In the genomic region with DNA sequence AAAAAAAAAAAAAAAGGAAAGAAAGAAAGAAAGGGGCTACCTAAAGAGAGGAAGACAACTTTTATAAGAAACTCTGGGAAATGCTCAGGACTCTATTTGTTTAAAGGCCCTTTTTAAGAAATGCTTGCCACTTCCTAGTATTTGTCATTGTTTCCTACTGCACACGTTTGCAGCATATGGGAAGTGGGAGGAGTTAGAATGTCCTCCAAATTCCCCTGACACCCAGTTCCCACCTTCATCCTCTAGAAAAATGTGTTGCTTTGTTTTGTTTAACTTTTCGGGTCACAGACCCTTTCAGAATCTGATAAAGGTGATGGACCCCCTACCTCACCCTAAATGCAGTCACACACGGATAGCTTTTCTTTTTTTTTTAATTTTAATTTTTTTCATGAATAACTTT, we compare ENCODE assay signal across 13 cellular contexts. TPM values are rescaled to one million over a fixed set of nuclear protein-coding genes. Genes with fewer than 3 reads are reported as not detected.
DNase-seq lines count a peak whose midpoint lies in the region; ATAC-seq, FAIRE-seq and TF ChIP-seq lines count a peak whose summit lies in the region.
"Had no signal": no experiment of that assay in that cellular context is flagged by ENCODE, and none has a peak within 500 bp of the region (broad histone marks: within the 10 kb centered on the region; RNA-seq: fewer than 3 reads in every experiment).

No MANE protein-coding gene starts in this region.

- H3K9me3 ChIP-seq in skeletal muscle tissue (ENCODE audit: control insufficient read depth in 3 of 3, low read length in 3 of 3): no peaks in the 10 kb centered on the region
- H3K9me3 ChIP-seq in WERI-Rb-1 (ENCODE audit: severe bottlenecking): no peaks in the 10 kb centered on the region
- H3K9me3 ChIP-seq in ascending aorta: no peaks in the 10 kb centered on the region
- H3K9me3 ChIP-seq: tibial nerve had no signal

- no peaks in the 10 kb centered on the region for H3K27me3 Mint-ChIP-seq in activated CD4-positive, alpha-beta T cell treated with anti-CD3 and anti-CD28 coated beads, Interleukin-2, amount 10 ng/mL, durations not matched to agents 24 days and 14 days

- peak overlapping the region; percentile 29 for H3K27ac ChIP-seq in skeletal muscle tissue (ENCODE audit: low read depth, low read length)
- no peak overlapping the region for H3K27ac ChIP-seq in WERI-Rb-1
- H3K27ac ChIP-seq in ascending aorta: no peak overlapping the region

- no peaks in the 10 kb centered on the region for H3K36me3 ChIP-seq in bronchial epithelial cell (ENCODE audit: control insufficient read depth, insufficient read depth, low read length)
- no peaks in the 10 kb centered on the region for H3K36me3 ChIP-seq in skeletal muscle tissue (ENCODE audit: control insufficient read depth in 3 of 3, insufficient read depth in 3 of 3, low read length in 3 of 3)
- H3K36me3 ChIP-seq in WERI-Rb-1: no peaks in the 10 kb centered on the region
- H3K36me3 ChIP-seq in ascending aorta: no peaks in the 10 kb centered on the region
- H3K36me3 ChIP-seq: tibial nerve had no signal

- peak overlapping the region in 1 of 3 donors; percentile 51 for H3K9ac ChIP-seq in skeletal muscle tissue (ENCODE audit: low read depth in 1 of 3, low read length in 3 of 3)

- FAIRE-seq in bronchial epithelial cell (lab: Jason Lieb, UNC): no peak

- no peaks in the 10 kb centered on the region for H3K36me3 Mint-ChIP-seq in activated CD4-positive, alpha-beta T cell treated with anti-CD3 and anti-CD28 coated beads, Interleukin-2, amount 10 ng/mL, durations not matched to agents 24 days and 14 days (ENCODE audit: low read depth)

- peak overlapping the region; percentile 58 for H3K4me3 Mint-ChIP-seq in activated CD4-positive, alpha-beta T cell treated with anti-CD3 and anti-CD28 coated beads, Interleukin-2, amount 10 ng/mL, durations not matched to agents 24 days and 14 days
- H3K4me3 Mint-ChIP-seq: neural crest cell had no signal

- no peaks in the 10 kb centered on the region for H3K9me3 Mint-ChIP-seq in activated CD4-positive, alpha-beta T cell treated with anti-CD3 and anti-CD28 coated beads, Interleukin-2, amount 10 ng/mL, durations not matched to agents 24 days and 14 days
- H3K9me3 Mint-ChIP-seq: neural crest cell had no signal

- intact Hi-C loops in activated CD4-positive, alpha-beta T cell treated with anti-CD3 and anti-CD28 coated beads, Interleukin-2, amount 10 ng/mL, durations not matched to agents 24 days and 14 days (cut with micrococcal nuclease): loop anchor here (1.0 to 5.0 kb wide), 2 partner anchors 8 to 90 kb away; no protein-coding TSS in a partner anchor
- intact Hi-C loops in ascending aorta (cut with DNase I): no loop called here

- H3K27ac Mint-ChIP-seq in activated CD4-positive, alpha-beta T cell treated with anti-CD3 and anti-CD28 coated beads, Interleukin-2, amount 10 ng/mL, durations not matched to agents 24 days and 14 days: peak overlapping the region; percentile 95

- peak; percentile 81 for DNase-seq in activated CD4-positive, alpha-beta T cell treated with anti-CD3 and anti-CD28 coated beads, Interleukin-2, amount 10 ng/mL, durations not matched to agents 24 days and 14 days
- DNase-seq in activated CD4-positive, alpha-beta T cell treated with anti-CD3 and anti-CD28 coated beads for 48 hours: no peak
- DNase-seq in MV-4-11 (lab: John Stamatoyannopoulos, UW) (peak; percentile 73), bronchial epithelial cell (ENCODE audit: low read depth) (peak; percentile 45), WERI-Rb-1 (no peak), ascending aorta (ENCODE audit: low spot score in 2 of 2) (no peak)
- DNase-seq: effector CD4-positive, alpha-beta T cell; stimulated activated CD4-positive, alpha-beta T cell treated with anti-CD3 and anti-CD28 coated beads, Interleukin-2, amount 100 ng/mL, for 24 hours; SW 1271 had no signal

- TF ChIP-seq CTCF in bronchial epithelial cell (IDR thresholded peaks at IDR 0.05; ENCODE audit: insufficient read depth, low read length, severe bottlenecking) (no peak), WERI-Rb-1 (IDR thresholded peaks at IDR 0.05; ENCODE audit: low read depth, low read length) (no peak), ascending aorta (IDR thresholded peaks at IDR 0.05) (no peak)

- ATAC-seq in HG03139 (IDR thresholded peaks at IDR 0.05; ENCODE audit: unreplicated experiment): no peak

- peaks cover 44% of the 10 kb centered on the region for H3K4me1 Mint-ChIP-seq in activated CD4-positive, alpha-beta T cell treated with anti-CD3 and anti-CD28 coated beads, Interleukin-2, amount 10 ng/mL, durations not matched to agents 24 days and 14 days

- H3K4me1 ChIP-seq in skeletal muscle tissue (ENCODE audit: control insufficient read depth in 3 of 3, insufficient read depth in 3 of 3, low read length in 3 of 3) (peaks cover 16 to 40% (median 23%) of the 10 kb centered on the region in 3 donors), ascending aorta (no peaks in the 10 kb centered on the region)
- H3K4me1 ChIP-seq: tibial nerve had no signal

- no peak overlapping the region for H3K4me3 ChIP-seq in bronchial epithelial cell (ENCODE audit: low read depth, low read length)
- H3K4me3 ChIP-seq in skeletal muscle tissue (ENCODE audit: low read length in 3 of 3): no peak overlapping the region
- H3K4me3 ChIP-seq in WERI-Rb-1 (ENCODE audit: low read depth, low read length): no peak overlapping the region
- no peak overlapping the region for H3K4me3 ChIP-seq in ascending aorta
- H3K4me3 ChIP-seq: tibial nerve had no signal

- no peaks in the 10 kb centered on the region for H3K27me3 ChIP-seq in bronchial epithelial cell (ENCODE audit: control insufficient read depth, insufficient read depth, low read length)
- no peaks in the 10 kb centered on the region for H3K27me3 ChIP-seq in skeletal muscle tissue (ENCODE audit: control insufficient read depth in 3 of 3, insufficient read depth in 3 of 3, low read length in 3 of 3)
- H3K27me3 ChIP-seq in WERI-Rb-1 (ENCODE audit: insufficient read depth, low read depth, severe bottlenecking): no peaks in the 10 kb centered on the region
- no peaks in the 10 kb centered on the region for H3K27me3 ChIP-seq in ascending aorta
- H3K27me3 ChIP-seq: tibial nerve had no signal

RNA-seq across cellular contexts. Expression of a gene that starts 40.8 kb away (rescaled TPM):
- total RNA-seq in activated CD4-positive, alpha-beta T cell treated with anti-CD3 and anti-CD28 coated beads, Interleukin-2, amount 10 ng/mL, durations not matched to agents 24 days and 14 days: 4.8 and 5.5 TPM in 2 replicates
- total RNA-seq in bronchial epithelial cell: 0.26 TPM in 2 replicates
- total RNA-seq in skeletal muscle tissue: 2.6 TPM
- total RNA-seq in ascending aorta: 24.1 TPM

Comparison
In these comparisons a context has a peak if more than half of its experiments do, and no peak if none do; other contexts are left out.
1. DNase-seq: peak in activated CD4-positive, alpha-beta T cell treated with anti-CD3 and anti-CD28 coated beads, Interleukin-2, amount 10 ng/mL, durations not matched to agents 24 days and 14 days (single experiment), MV-4-11 (single experiment) and bronchial epithelial cell (single experiment); none in activated CD4-positive, alpha-beta T cell treated with anti-CD3 and anti-CD28 coated beads for 48 hours (single experiment), WERI-Rb-1 (single experiment) and ascending aorta (0 of 2).